8 cellular contexts compared by ENCODE assay signal in the genomic region with DNA sequence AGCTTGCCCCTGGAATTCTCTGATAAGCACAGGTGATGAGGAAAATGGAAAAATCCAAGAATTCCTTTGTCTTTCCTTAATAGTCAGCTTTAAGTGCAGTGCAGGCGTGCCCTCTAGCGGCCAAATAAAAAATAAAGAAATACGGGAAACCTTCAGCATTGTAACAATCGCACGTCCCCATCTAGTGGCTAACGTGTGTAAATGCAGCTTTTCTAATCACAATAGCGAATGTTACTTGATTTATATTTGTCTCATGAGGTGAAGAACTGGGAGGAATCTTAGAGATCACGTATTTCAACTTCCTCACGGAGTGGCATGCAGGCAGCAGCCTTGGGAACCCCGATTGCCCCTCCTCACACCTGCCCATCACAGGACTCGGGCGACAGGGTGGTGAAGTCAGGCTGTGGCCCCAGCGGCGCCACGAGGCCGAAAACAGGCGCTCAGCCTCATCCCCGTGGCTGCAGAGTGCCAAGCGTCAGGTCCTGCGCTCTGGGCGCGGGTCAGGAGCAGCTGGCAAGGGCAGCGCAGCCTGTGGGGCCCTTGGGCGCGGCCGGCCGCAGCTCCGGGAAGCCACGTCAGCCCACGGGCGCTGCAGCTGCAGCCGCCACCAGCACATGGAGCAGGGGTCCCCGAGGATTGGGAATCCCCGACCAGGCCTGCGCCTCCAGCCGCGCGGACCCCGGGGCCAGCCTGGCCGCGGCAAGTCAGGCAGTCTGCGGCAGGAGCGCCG. TPM values are rescaled to one million over a fixed set of nuclear protein-coding genes. Genes with fewer than 3 reads are reported as not detected.
A peak's percentile ranks its signal among the peaks of the same experiment; 100 is the strongest.
DNase-seq lines count a peak whose midpoint lies in the region; ATAC-seq, FAIRE-seq and TF ChIP-seq lines count a peak whose summit lies in the region.
"Not testable (repeated sequence)": the region's sequence is repeated elsewhere in the genome, so short reads cannot be mapped to it uniquely, and the experiment has no call there.

No MANE protein-coding gene starts in this region.

- H2BK120ac ChIP-seq in trophoblast cell (ENCODE audit: insufficient read depth, low read length, poor library complexity): not testable (repeated sequence)

- intact Hi-C loops in activated CD8-positive, alpha-beta T cell treated with anti-CD3 and anti-CD28 coated beads for 36 hours (cut with micrococcal nuclease): not testable (repeated sequence)

- H2BK12ac ChIP-seq in trophoblast cell (ENCODE audit: low read length): peak overlapping the region; percentile 23

- not testable (repeated sequence) for H3K4me1 Mint-ChIP-seq in activated CD8-positive, alpha-beta T cell treated with anti-CD3 and anti-CD28 coated beads for 36 hours (ENCODE audit: low read depth)

- H4K8ac ChIP-seq in trophoblast cell (ENCODE audit: low read depth, low read length): peak overlapping the region; percentile 52

- TF ChIP-seq POLR2A in H54 (IDR thresholded peaks at IDR 0.05; ENCODE audit: low read depth, low read length): not testable (repeated sequence)

- not testable (repeated sequence) for H3K23ac ChIP-seq in trophoblast cell (ENCODE audit: low read length)

- peak overlapping the region; percentile 100 for H3K4me2 ChIP-seq in trophoblast cell (ENCODE audit: low read length)

- not testable (repeated sequence) for H3K4me1 ChIP-seq in ES-I3 (ENCODE audit: insufficient read depth, low read length); iPS-18a (ENCODE audit: control insufficient read depth, low read depth, low read length); trophoblast cell (ENCODE audit: control insufficient read depth in 1 of 2, insufficient read depth in 2 of 2, low read length in 2 of 2)

- peak overlapping the region; percentile 86 for H2AFZ ChIP-seq in trophoblast cell (ENCODE audit: insufficient read depth, low read length, poor library complexity)

- H3K27me3 Mint-ChIP-seq in activated CD8-positive, alpha-beta T cell treated with anti-CD3 and anti-CD28 coated beads for 36 hours: peaks cover 10% of the 10 kb centered on the region

- WGBS in trophoblast cell (ENCODE audit: extremely low coverage, insufficient coverage, insufficient read length): no CpG with 5 or more reads among the region's 44 CpGs

- CTCF ChIA-PET in activated CD8-positive, alpha-beta T cell treated with anti-CD3 and anti-CD28 coated beads for 36 hours (lab: Charles Lee): interaction anchor here (0.8 to 3.5 kb wide), 31 partner anchors 9 to 558 kb away, joined by 3 to 34 read pairs (median 5); partner anchors contain the start of genes ANKRD39 and CNNM3

- peak; percentile 65 for ATAC-seq in activated CD8-positive, alpha-beta T cell treated with anti-CD3 and anti-CD28 coated beads for 36 hours

- FAIRE-seq in H54 (lab: Jason Lieb, UNC): peak; percentile 100

- not testable (repeated sequence) for H3K36me3 ChIP-seq in ES-I3 (ENCODE audit: insufficient read depth, low read length); MG63; iPS-18a (ENCODE audit: control insufficient read depth, low read depth, low read length); trophoblast cell (ENCODE audit: control insufficient read depth in 1 of 2, insufficient read depth in 2 of 2, low read length in 2 of 2)

- not testable (repeated sequence) for H2AK5ac ChIP-seq in trophoblast cell (ENCODE audit: low read length)

- not testable (repeated sequence) for H3K27me3 ChIP-seq in MG63; iPS-18a (ENCODE audit: control insufficient read depth, insufficient read depth, low read length); trophoblast cell (ENCODE audit: insufficient read depth, low read length)

- H3K9ac ChIP-seq in ES-I3 (ENCODE audit: low read depth, low read length) (peak overlapping the region; percentile 72), iPS-18a (ENCODE audit: low read length) (peak overlapping the region; percentile 63), trophoblast cell (ENCODE audit: low read length) (peak overlapping the region; percentile 93)

- H3K14ac ChIP-seq in trophoblast cell (ENCODE audit: low read length): peak overlapping the region; percentile 57

- POLR2A ChIA-PET in activated CD8-positive, alpha-beta T cell treated with anti-CD3 and anti-CD28 coated beads for 36 hours (lab: Charles Lee): interaction anchor here (0.7 to 1.0 kb wide), 3 partner anchors 103 to 582 kb away, joined by 3 read pairs; no protein-coding TSS in a partner anchor

- not testable (repeated sequence) for H2BK5ac ChIP-seq in trophoblast cell (ENCODE audit: low read depth, low read length, poor library complexity)

- not testable (repeated sequence) for DNase-seq in H54 (ENCODE audit: insufficient read length, low spot score); substantia nigra (lab: John Stamatoyannopoulos, UW)
- DNase-seq in MG63 (peak; percentile 62), trophoblast cell (peak; percentile 24 to 50)
- DNase-seq in activated CD8-positive, alpha-beta T cell treated with anti-CD3 and anti-CD28 coated beads for 36 hours: peak; percentile 73

- not testable (repeated sequence) for H3K9me3 Mint-ChIP-seq in activated CD8-positive, alpha-beta T cell treated with anti-CD3 and anti-CD28 coated beads for 36 hours

- peak overlapping the region; percentile 90 for H3K4me3 ChIP-seq in MG63
- H3K4me3 ChIP-seq in iPS-18a (ENCODE audit: low read length): peak overlapping the region; percentile 67
- peak overlapping the region; percentile 81 for H3K4me3 ChIP-seq in trophoblast cell (ENCODE audit: low read depth, low read length)

- H4K12ac ChIP-seq in trophoblast cell (ENCODE audit: low read depth, low read length): peak overlapping the region; percentile 79

- not testable (repeated sequence) for H3K79me1 ChIP-seq in trophoblast cell (ENCODE audit: low read length)

- H3K18ac ChIP-seq in trophoblast cell (ENCODE audit: low read length): not testable (repeated sequence)

- peak overlapping the region; percentile 77 for H4K91ac ChIP-seq in trophoblast cell (ENCODE audit: low read depth, low read length)

- not testable (repeated sequence) for H3K36me3 Mint-ChIP-seq in activated CD8-positive, alpha-beta T cell treated with anti-CD3 and anti-CD28 coated beads for 36 hours (ENCODE audit: low read depth)

- H3K9me3 ChIP-seq in ES-I3 (ENCODE audit: control insufficient read depth, insufficient read depth, low read length); MG63; iPS-18a (ENCODE audit: control insufficient read depth, low read depth, low read length); trophoblast cell (ENCODE audit: insufficient read depth, low read depth, low read length): not testable (repeated sequence)

- peak overlapping the region; percentile 84 for H3K4me3 Mint-ChIP-seq in activated CD8-positive, alpha-beta T cell treated with anti-CD3 and anti-CD28 coated beads for 36 hours

- TF ChIP-seq CTCF in activated CD8-positive, alpha-beta T cell treated with anti-CD3 and anti-CD28 coated beads for 36 hours (IDR thresholded peaks at IDR 0.05): peak; percentile 92

- H3K27ac ChIP-seq in cingulate gyrus (ENCODE audit: low read depth, low read length) (peak overlapping the region; percentile 93), trophoblast cell (ENCODE audit: low read depth, low read length) (peak overlapping the region; percentile 54), substantia nigra (ENCODE audit: low read depth, low read length, poor library complexity, severe bottlenecking) (peak overlapping the region; percentile 93)
- not testable (repeated sequence) for H3K27ac ChIP-seq in iPS-18a (ENCODE audit: low read length)

- not testable (repeated sequence) for H3K79me2 ChIP-seq in trophoblast cell (ENCODE audit: control insufficient read depth, insufficient read depth, low read length, poor library complexity)

- not testable (repeated sequence) for H3K4ac ChIP-seq in trophoblast cell (ENCODE audit: low read depth, low read length)

- peak overlapping the region; percentile 94 for H3K27ac Mint-ChIP-seq in activated CD8-positive, alpha-beta T cell treated with anti-CD3 and anti-CD28 coated beads for 36 hours

RNA-seq across cellular contexts. Expression of gene ANKRD36, which starts 0.5 kb away (rescaled TPM):
- 4.8 and 9.8 TPM in 2 replicates for total RNA-seq in MG63 (2014; rRNA removed; shearing (Covaris generic); ENCODE audit: low replicate concordance)
- 10 to 100 TPM; 27.0 to 27.3 TPM for total RNA-seq in activated CD8-positive, alpha-beta T cell treated with anti-CD3 and anti-CD28 coated beads for 36 hours
- polyA plus RNA-seq in trophoblast cell (2013): 3.4 and 3.5 TPM in 2 replicates

RNA-seq across cellular contexts. Expression of gene FAHD2B, which starts 17.8 kb away (rescaled TPM):
- 0.72 and 8.0 TPM in 2 replicates for total RNA-seq in MG63 (2014; rRNA removed; shearing (Covaris generic); ENCODE audit: low replicate concordance)
- total RNA-seq in activated CD8-positive, alpha-beta T cell treated with anti-CD3 and anti-CD28 coated beads for 36 hours: 10 to 100 TPM; 29.2 to 31.9 TPM
- 7.3 and 7.7 TPM in 2 replicates for polyA plus RNA-seq in trophoblast cell (2013)
